In genomic region chr17:30378191-30378796, GRCh38 we compare ENCODE assay signal across 1 cellular context.
TF ChIP-seq lines count a peak whose summit lies in the region.

No MANE protein-coding gene starts in this region.

TF ChIP-seq in HepG2, 621 proteins besides CTCF, POLR2A, EP300 and RAD21 (continued from another document and continues in another):
- TF ChIP-seq ZNF335 (CRISPR knock-in tag; IDR thresholded peaks at IDR 0.05) (0 out of 2 replicates have a peak, but pooled peaks have one; percentile 22), ZNF772 (CRISPR knock-in tag; IDR thresholded peaks at IDR 0.05) (0 out of 2 replicates have a peak, but pooled peaks have one; percentile 30), KLF13 (CRISPR knock-in tag; IDR thresholded peaks at IDR 0.05) (peak; percentile 52; the same call in 1 of the 2 replicates), BCL6 (CRISPR knock-in tag; IDR thresholded peaks at IDR 0.05) (peak; percentile 2; the same call in 1 of the 2 replicates), TFDP1 (CRISPR knock-in tag; IDR thresholded peaks at IDR 0.05; ENCODE audit: borderline replicate concordance) (peak; percentile 87; the same call in 1 of the 2 replicates), ZNF354B (CRISPR knock-in tag; IDR thresholded peaks at IDR 0.05) (no peak), ZNF615 (CRISPR knock-in tag; IDR thresholded peaks at IDR 0.05; ENCODE audit: borderline replicate concordance) (no peak), ZNF747 (CRISPR knock-in tag; IDR thresholded peaks at IDR 0.05; ENCODE audit: borderline replicate concordance) (peak; percentile 35; the same call in 1 of the 2 replicates), MED8 (CRISPR knock-in tag; IDR thresholded peaks at IDR 0.05; ENCODE audit: insufficient replicate concordance) (no peak), ZBTB43 (CRISPR knock-in tag; conservative IDR thresholded peaks at IDR 0.05) (0 out of 2 replicates have a peak, but pooled peaks have one; percentile 35), SP140L (CRISPR knock-in tag; IDR thresholded peaks at IDR 0.05; ENCODE audit: borderline replicate concordance) (no peak), SIX1 (CRISPR knock-in tag; IDR thresholded peaks at IDR 0.05; ENCODE audit: borderline replicate concordance) (no peak), PHF5A (CRISPR knock-in tag; IDR thresholded peaks at IDR 0.05; ENCODE audit: low read depth, unreplicated experiment) (no peak), FOSL2 (CRISPR knock-in tag; IDR thresholded peaks at IDR 0.05) (0 out of 2 replicates have a peak, but pooled peaks have one; percentile 24), KDM5B (CRISPR knock-in tag; IDR thresholded peaks at IDR 0.05; ENCODE audit: borderline replicate concordance) (peak; percentile 78; the same call in 1 of the 2 replicates), ZNF709 (CRISPR knock-in tag; IDR thresholded peaks at IDR 0.05) (peak; percentile 94), MYC (CRISPR knock-in tag; IDR thresholded peaks at IDR 0.05; ENCODE audit: borderline replicate concordance) (peak; percentile 53; the same call in 1 of the 2 replicates), ZNF749 (CRISPR knock-in tag; IDR thresholded peaks at IDR 0.05; ENCODE audit: borderline replicate concordance) (peak; percentile 49; the same call in 1 of the 2 replicates), ZNF350 (CRISPR knock-in tag; IDR thresholded peaks at IDR 0.05; ENCODE audit: borderline replicate concordance, low read depth) (0 out of 2 replicates have a peak, but pooled peaks have one; percentile 31), ARNT2 (CRISPR knock-in tag; IDR thresholded peaks at IDR 0.05; ENCODE audit: low read depth) (no peak), FOXP4 (CRISPR knock-in tag; IDR thresholded peaks at IDR 0.05) (0 out of 2 replicates have a peak, but pooled peaks have one; percentile 30), ZNF577 (CRISPR knock-in tag; IDR thresholded peaks at IDR 0.05; ENCODE audit: borderline replicate concordance, low read depth) (0 out of 2 replicates have a peak, but pooled peaks have one; percentile 27), ZFP36 (IDR thresholded peaks at IDR 0.05; ENCODE audit: borderline replicate concordance, low read depth, low read length, partially characterized antibody) (no peak), ZNF274 (CRISPR knock-in tag; IDR thresholded peaks at IDR 0.05) (no peak; the same call in 1 of the 2 replicates), ZNF891 (CRISPR knock-in tag; IDR thresholded peaks at IDR 0.05) (0 out of 2 replicates have a peak, but pooled peaks have one; percentile 25), BORCS8-MEF2B (CRISPR knock-in tag; IDR thresholded peaks at IDR 0.05) (peak; percentile 68; the same call in 1 of the 2 replicates), ZNF446 (CRISPR knock-in tag; IDR thresholded peaks at IDR 0.05) (0 out of 2 replicates have a peak, but pooled peaks have one; percentile 55), LCORL (IDR thresholded peaks at IDR 0.05) (0 out of 2 replicates have a peak, but pooled peaks have one; percentile 42), LCORL (CRISPR knock-in tag; IDR thresholded peaks at IDR 0.05) (no peak), MAX (IDR thresholded peaks at IDR 0.05) (peak; percentile 93), ZNF576 (CRISPR knock-in tag; IDR thresholded peaks at IDR 0.05) (no peak), ZNF280B (CRISPR knock-in tag; IDR thresholded peaks at IDR 0.05; ENCODE audit: borderline replicate concordance) (0 out of 2 replicates have a peak, but pooled peaks have one; percentile 45), PAXIP1 (CRISPR knock-in tag; conservative IDR thresholded peaks at IDR 0.05) (peak; percentile 17; the same call in 1 of the 2 replicates), ZNF281 (CRISPR knock-in tag; IDR thresholded peaks at IDR 0.05; ENCODE audit: borderline replicate concordance) (peak; percentile 18; the same call in 1 of the 2 replicates), SMAD9 (CRISPR knock-in tag; IDR thresholded peaks at IDR 0.05) (peak; percentile 82; the same call in 1 of the 2 replicates), MEF2D (CRISPR knock-in tag; IDR thresholded peaks at IDR 0.05) (peak; percentile 65), NFKBIZ (CRISPR knock-in tag; IDR thresholded peaks at IDR 0.05) (no peak; the same call in 1 of the 2 replicates), ZFP41 (CRISPR knock-in tag; IDR thresholded peaks at IDR 0.05; ENCODE audit: borderline replicate concordance) (peak; percentile 63; the same call in 1 of the 2 replicates), ZBTB42 (CRISPR knock-in tag; IDR thresholded peaks at IDR 0.05) (0 out of 2 replicates have a peak, but pooled peaks have one; percentile 63), ATF6 (CRISPR knock-in tag; conservative IDR thresholded peaks at IDR 0.05) (no peak), ZBTB7B (CRISPR knock-in tag; IDR thresholded peaks at IDR 0.05) (0 out of 2 replicates have a peak, but pooled peaks have one; percentile 13), ZNF234 (CRISPR knock-in tag; conservative IDR thresholded peaks at IDR 0.05) (no peak), ZNF746 (CRISPR knock-in tag; IDR thresholded peaks at IDR 0.05) (peak; percentile 16), NPAS2 (CRISPR knock-in tag; IDR thresholded peaks at IDR 0.05; ENCODE audit: borderline replicate concordance) (0 out of 2 replicates have a peak, but pooled peaks have one; percentile 43), ZSCAN12 (CRISPR knock-in tag; IDR thresholded peaks at IDR 0.05) (peak; percentile 23; the same call in 1 of the 2 replicates), KMT2A (CRISPR knock-in tag; IDR thresholded peaks at IDR 0.05) (no peak), ZNF703 (CRISPR knock-in tag; IDR thresholded peaks at IDR 0.05; ENCODE audit: borderline replicate concordance) (no peak), ELF4 (CRISPR knock-in tag; IDR thresholded peaks at IDR 0.05; ENCODE audit: borderline replicate concordance) (no peak), ZNF740 (CRISPR knock-in tag; IDR thresholded peaks at IDR 0.05) (0 out of 2 replicates have a peak, but pooled peaks have one; percentile 37), EEA1 (CRISPR knock-in tag; IDR thresholded peaks at IDR 0.05; ENCODE audit: borderline replicate concordance) (0 out of 2 replicates have a peak, but pooled peaks have one; percentile 46)
